In the genomic region with DNA sequence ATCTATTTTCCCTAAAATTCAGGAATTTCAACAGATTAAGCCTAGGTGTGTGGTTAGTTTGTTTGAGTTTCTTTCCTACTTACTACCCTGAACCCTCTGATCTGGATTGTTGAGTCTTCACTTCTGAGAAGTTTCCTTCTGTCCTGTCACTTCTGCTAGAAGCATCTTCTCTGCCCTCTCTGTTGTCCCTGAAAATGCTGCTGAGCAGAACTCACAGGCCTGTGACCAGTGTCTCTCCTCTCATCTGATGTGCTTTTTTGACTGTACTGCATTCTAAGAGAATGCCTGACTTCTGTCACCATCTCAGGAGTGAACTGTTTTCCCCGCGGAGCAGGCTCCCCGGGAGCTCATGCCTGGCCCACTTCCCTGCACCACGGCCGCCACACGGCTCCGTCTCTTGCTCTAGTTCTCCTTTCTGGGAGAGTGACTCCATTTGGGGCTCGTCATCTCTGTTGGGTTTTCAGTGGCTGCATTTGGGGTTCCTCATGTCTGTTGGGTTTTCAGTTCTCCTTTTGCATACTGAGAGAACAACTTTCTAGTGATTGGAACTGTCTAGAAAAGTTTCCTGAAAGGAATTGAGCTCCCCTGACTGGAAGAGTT, we compare ENCODE assay signal across 1 cellular context.
TF ChIP-seq lines count a peak whose summit lies in the region.

No MANE protein-coding gene starts in this region.

TF ChIP-seq in GM12878, 131 proteins besides CTCF, POLR2A, EP300 and RAD21 (continued from another document and continues in another):
- TF ChIP-seq, protein P1, sequence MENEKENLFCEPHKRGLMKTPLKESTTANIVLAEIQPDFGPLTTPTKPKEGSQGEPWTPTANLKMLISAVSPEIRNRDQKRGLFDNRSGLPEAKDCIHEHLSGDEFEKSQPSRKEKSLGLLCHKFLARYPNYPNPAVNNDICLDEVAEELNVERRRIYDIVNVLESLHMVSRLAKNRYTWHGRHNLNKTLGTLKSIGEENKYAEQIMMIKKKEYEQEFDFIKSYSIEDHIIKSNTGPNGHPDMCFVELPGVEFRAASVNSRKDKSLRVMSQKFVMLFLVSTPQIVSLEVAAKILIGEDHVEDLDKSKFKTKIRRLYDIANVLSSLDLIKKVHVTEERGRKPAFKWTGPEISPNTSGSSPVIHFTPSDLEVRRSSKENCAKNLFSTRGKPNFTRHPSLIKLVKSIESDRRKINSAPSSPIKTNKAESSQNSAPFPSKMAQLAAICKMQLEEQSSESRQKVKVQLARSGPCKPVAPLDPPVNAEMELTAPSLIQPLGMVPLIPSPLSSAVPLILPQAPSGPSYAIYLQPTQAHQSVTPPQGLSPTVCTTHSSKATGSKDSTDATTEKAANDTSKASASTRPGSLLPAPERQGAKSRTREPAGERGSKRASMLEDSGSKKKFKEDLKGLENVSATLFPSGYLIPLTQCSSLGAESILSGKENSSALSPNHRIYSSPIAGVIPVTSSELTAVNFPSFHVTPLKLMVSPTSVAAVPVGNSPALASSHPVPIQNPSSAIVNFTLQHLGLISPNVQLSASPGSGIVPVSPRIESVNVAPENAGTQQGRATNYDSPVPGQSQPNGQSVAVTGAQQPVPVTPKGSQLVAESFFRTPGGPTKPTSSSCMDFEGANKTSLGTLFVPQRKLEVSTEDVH (IDR thresholded peaks at IDR 0.05; ENCODE audit: low read depth, partially characterized antibody) = no peak
- TF ChIP-seq, protein P2, sequence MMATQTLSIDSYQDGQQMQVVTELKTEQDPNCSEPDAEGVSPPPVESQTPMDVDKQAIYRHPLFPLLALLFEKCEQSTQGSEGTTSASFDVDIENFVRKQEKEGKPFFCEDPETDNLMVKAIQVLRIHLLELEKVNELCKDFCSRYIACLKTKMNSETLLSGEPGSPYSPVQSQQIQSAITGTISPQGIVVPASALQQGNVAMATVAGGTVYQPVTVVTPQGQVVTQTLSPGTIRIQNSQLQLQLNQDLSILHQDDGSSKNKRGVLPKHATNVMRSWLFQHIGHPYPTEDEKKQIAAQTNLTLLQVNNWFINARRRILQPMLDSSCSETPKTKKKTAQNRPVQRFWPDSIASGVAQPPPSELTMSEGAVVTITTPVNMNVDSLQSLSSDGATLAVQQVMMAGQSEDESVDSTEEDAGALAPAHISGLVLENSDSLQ (IDR thresholded peaks at IDR 0.05) = no peak
- TF ChIP-seq, protein P3, sequence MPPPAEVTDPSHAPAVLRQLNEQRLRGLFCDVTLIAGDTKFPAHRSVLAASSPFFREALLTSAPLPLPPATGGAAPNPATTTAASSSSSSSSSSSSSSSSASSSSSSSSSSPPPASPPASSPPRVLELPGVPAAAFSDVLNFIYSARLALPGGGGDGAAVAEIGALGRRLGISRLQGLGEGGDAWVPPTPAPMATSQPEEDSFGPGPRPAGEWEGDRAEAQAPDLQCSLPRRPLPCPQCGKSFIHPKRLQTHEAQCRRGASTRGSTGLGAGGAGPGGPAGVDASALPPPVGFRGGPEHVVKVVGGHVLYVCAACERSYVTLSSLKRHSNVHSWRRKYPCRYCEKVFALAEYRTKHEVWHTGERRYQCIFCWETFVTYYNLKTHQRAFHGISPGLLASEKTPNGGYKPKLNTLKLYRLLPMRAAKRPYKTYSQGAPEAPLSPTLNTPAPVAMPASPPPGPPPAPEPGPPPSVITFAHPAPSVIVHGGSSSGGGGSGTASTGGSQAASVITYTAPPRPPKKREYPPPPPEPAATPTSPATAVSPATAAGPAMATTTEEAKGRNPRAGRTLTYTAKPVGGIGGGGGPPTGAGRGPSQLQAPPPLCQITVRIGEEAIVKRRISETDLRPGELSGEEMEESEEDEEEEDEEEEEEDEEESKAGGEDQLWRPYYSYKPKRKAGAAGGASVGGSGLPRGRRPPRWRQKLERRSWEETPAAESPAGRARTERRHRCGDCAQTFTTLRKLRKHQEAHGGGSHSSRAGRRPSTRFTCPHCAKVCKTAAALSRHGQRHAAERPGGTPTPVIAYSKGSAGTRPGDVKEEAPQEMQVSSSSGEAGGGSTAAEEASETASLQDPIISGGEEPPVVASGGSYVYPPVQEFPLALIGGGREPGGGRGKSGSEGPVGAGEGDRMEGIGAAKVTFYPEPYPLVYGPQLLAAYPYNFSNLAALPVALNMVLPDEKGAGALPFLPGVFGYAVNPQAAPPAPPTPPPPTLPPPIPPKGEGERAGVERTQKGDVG (CRISPR knock-in tag; IDR thresholded peaks at IDR 0.05) = no peak
- TF ChIP-seq, protein P4, sequence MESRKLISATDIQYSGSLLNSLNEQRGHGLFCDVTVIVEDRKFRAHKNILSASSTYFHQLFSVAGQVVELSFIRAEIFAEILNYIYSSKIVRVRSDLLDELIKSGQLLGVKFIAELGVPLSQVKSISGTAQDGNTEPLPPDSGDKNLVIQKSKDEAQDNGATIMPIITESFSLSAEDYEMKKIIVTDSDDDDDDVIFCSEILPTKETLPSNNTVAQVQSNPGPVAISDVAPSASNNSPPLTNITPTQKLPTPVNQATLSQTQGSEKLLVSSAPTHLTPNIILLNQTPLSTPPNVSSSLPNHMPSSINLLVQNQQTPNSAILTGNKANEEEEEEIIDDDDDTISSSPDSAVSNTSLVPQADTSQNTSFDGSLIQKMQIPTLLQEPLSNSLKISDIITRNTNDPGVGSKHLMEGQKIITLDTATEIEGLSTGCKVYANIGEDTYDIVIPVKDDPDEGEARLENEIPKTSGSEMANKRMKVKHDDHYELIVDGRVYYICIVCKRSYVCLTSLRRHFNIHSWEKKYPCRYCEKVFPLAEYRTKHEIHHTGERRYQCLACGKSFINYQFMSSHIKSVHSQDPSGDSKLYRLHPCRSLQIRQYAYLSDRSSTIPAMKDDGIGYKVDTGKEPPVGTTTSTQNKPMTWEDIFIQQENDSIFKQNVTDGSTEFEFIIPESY (IDR thresholded peaks at IDR 0.05) = no peak
- TF ChIP-seq, protein P5, sequence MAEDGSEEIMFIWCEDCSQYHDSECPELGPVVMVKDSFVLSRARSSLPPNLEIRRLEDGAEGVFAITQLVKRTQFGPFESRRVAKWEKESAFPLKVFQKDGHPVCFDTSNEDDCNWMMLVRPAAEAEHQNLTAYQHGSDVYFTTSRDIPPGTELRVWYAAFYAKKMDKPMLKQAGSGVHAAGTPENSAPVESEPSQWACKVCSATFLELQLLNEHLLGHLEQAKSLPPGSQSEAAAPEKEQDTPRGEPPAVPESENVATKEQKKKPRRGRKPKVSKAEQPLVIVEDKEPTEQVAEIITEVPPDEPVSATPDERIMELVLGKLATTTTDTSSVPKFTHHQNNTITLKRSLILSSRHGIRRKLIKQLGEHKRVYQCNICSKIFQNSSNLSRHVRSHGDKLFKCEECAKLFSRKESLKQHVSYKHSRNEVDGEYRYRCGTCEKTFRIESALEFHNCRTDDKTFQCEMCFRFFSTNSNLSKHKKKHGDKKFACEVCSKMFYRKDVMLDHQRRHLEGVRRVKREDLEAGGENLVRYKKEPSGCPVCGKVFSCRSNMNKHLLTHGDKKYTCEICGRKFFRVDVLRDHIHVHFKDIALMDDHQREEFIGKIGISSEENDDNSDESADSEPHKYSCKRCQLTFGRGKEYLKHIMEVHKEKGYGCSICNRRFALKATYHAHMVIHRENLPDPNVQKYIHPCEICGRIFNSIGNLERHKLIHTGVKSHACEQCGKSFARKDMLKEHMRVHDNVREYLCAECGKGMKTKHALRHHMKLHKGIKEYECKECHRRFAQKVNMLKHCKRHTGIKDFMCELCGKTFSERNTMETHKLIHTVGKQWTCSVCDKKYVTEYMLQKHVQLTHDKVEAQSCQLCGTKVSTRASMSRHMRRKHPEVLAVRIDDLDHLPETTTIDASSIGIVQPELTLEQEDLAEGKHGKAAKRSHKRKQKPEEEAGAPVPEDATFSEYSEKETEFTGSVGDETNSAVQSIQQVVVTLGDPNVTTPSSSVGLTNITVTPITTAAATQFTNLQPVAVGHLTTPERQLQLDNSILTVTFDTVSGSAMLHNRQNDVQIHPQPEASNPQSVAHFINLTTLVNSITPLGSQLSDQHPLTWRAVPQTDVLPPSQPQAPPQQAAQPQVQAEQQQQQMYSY (CRISPR knock-in tag; IDR thresholded peaks at IDR 0.05) = no peak
- no peak for TF ChIP-seq SMAD5 (IDR thresholded peaks at IDR 0.05; ENCODE audit: low read depth)
- no peak for TF ChIP-seq TARDBP (IDR thresholded peaks at IDR 0.05; ENCODE audit: borderline replicate concordance)
- no peak for TF ChIP-seq NRF1 (conservative IDR thresholded peaks at IDR 0.05; ENCODE audit: low read depth, low read length)
- no peak for TF ChIP-seq RAD51 (IDR thresholded peaks at IDR 0.05)
- TF ChIP-seq TCF3 (IDR thresholded peaks at IDR 0.05; ENCODE audit: borderline replicate concordance, insufficient read depth, low read depth, low read length) = no peak
- TF ChIP-seq MEF2B (IDR thresholded peaks at IDR 0.05; ENCODE audit: partially characterized antibody, poor library complexity, severe bottlenecking) = peak; percentile 54
- TF ChIP-seq MTA2 (IDR thresholded peaks at IDR 0.05; ENCODE audit: low read depth) = peak; percentile 38; the same call in 1 of the 2 replicates
- no peak for TF ChIP-seq MXI1 (IDR thresholded peaks at IDR 0.05; ENCODE audit: low read depth, low read length)
- TF ChIP-seq, protein P6, sequence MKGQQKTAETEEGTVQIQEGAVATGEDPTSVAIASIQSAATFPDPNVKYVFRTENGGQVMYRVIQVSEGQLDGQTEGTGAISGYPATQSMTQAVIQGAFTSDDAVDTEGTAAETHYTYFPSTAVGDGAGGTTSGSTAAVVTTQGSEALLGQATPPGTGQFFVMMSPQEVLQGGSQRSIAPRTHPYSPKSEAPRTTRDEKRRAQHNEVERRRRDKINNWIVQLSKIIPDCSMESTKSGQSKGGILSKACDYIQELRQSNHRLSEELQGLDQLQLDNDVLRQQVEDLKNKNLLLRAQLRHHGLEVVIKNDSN (IDR thresholded peaks at IDR 0.05; ENCODE audit: borderline replicate concordance, extremely low read length, insufficient read depth, low read depth, low read length) = no peak
- no peak; the same call in 1 of the 2 replicates for TF ChIP-seq PML (IDR thresholded peaks at IDR 0.05; ENCODE audit: low read length)
- no peak for TF ChIP-seq HDGF (IDR thresholded peaks at IDR 0.05)
- TF ChIP-seq GATAD2B (conservative IDR thresholded peaks at IDR 0.05; ENCODE audit: low read depth) = no peak
- TF ChIP-seq PAX8 (IDR thresholded peaks at IDR 0.05) = no peak
- TF ChIP-seq CBFB (IDR thresholded peaks at IDR 0.05; ENCODE audit: low read depth) = peak; percentile 42; the same call in 1 of the 2 replicates
- TF ChIP-seq SIX5 (IDR thresholded peaks at IDR 0.05; ENCODE audit: low read depth, low read length, severe bottlenecking) = no peak
- no peak for TF ChIP-seq NR2F1 (conservative IDR thresholded peaks at IDR 0.05)
- no peak for TF ChIP-seq SIN3A (IDR thresholded peaks at IDR 0.05; ENCODE audit: low read depth, low read length)
- no peak for TF ChIP-seq ZNF384 (IDR thresholded peaks at IDR 0.05; ENCODE audit: borderline replicate concordance, low read depth, low read length)
- no peak for TF ChIP-seq SREBF2 (IDR thresholded peaks at IDR 0.05; ENCODE audit: low read length)
- peak; percentile 18 to 26; a peak in 1 of 4 replicates for TF ChIP-seq BHLHE40 (IDR thresholded peaks at IDR 0.05; ENCODE audit: borderline replicate concordance in 1 of 2, low read depth in 2 of 2, low read length in 1 of 2)
- TF ChIP-seq CHD1 (IDR thresholded peaks at IDR 0.05; ENCODE audit: low read depth, low read length) = no peak
- no peak for TF ChIP-seq YBX1 (IDR thresholded peaks at IDR 0.05)
- peak; percentile 97 for TF ChIP-seq EED (IDR thresholded peaks at IDR 0.05; ENCODE audit: low read depth)
- TF ChIP-seq ZNF217 (IDR thresholded peaks at IDR 0.05) = no peak
- TF ChIP-seq FOXM1 (IDR thresholded peaks at IDR 0.05; ENCODE audit: low read depth, low read length) = 0 out of 2 replicates have a peak, but pooled peaks have one; percentile 33
- no peak for TF ChIP-seq ZNF207 (IDR thresholded peaks at IDR 0.05; ENCODE audit: borderline replicate concordance)
- TF ChIP-seq ZZZ3 (IDR thresholded peaks at IDR 0.05; ENCODE audit: control insufficient read depth, insufficient read length, low read depth) = no peak
- no peak for TF ChIP-seq SP1 (IDR thresholded peaks at IDR 0.05; ENCODE audit: low read depth, low read length)
- TF ChIP-seq MEF2A (IDR thresholded peaks at IDR 0.05; ENCODE audit: insufficient read depth, low read depth, low read length) = 0 out of 2 replicates have a peak, but pooled peaks have one; percentile 12
- TF ChIP-seq, protein P7, sequence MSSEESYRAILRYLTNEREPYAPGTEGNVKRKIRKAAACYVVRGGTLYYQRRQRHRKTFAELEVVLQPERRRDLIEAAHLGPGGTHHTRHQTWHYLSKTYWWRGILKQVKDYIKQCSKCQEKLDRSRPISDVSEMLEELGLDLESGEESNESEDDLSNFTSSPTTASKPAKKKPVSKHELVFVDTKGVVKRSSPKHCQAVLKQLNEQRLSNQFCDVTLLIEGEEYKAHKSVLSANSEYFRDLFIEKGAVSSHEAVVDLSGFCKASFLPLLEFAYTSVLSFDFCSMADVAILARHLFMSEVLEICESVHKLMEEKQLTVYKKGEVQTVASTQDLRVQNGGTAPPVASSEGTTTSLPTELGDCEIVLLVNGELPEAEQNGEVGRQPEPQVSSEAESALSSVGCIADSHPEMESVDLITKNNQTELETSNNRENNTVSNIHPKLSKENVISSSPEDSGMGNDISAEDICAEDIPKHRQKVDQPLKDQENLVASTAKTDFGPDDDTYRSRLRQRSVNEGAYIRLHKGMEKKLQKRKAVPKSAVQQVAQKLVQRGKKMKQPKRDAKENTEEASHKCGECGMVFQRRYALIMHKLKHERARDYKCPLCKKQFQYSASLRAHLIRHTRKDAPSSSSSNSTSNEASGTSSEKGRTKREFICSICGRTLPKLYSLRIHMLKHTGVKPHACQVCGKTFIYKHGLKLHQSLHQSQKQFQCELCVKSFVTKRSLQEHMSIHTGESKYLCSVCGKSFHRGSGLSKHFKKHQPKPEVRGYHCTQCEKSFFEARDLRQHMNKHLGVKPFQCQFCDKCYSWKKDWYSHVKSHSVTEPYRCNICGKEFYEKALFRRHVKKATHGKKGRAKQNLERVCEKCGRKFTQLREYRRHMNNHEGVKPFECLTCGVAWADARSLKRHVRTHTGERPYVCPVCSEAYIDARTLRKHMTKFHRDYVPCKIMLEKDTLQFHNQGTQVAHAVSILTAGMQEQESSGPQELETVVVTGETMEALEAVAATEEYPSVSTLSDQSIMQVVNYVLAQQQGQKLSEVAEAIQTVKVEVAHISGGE (CRISPR knock-in tag; IDR thresholded peaks at IDR 0.05) = no peak
- no peak for TF ChIP-seq MTA3 (IDR thresholded peaks at IDR 0.05; ENCODE audit: borderline replicate concordance, low read length)
- no peak for TF ChIP-seq ZSCAN29 (IDR thresholded peaks at IDR 0.05)
- peak; percentile 70 for TF ChIP-seq ATF7 (IDR thresholded peaks at IDR 0.05; ENCODE audit: low read depth)
- TF ChIP-seq IRF4 (IDR thresholded peaks at IDR 0.05; ENCODE audit: low read depth, low read length) = 0 out of 2 replicates have a peak, but pooled peaks have one; percentile 44
- 0 out of 4 replicates have a peak, but pooled peaks of 1 of the 2 experiments have one; percentile 53 for TF ChIP-seq SRF (IDR thresholded peaks at IDR 0.05; ENCODE audit: low read depth in 2 of 2, low read length in 2 of 2)
- TF ChIP-seq BRCA1 (IDR thresholded peaks at IDR 0.05; ENCODE audit: low read depth, low read length) = no peak
- TF ChIP-seq MYC (IDR thresholded peaks at IDR 0.05; ENCODE audit: insufficient read depth, insufficient read length, insufficient replicate concordance, low read length, severe bottlenecking) = no peak
- no peak for TF ChIP-seq ZNF274 (IDR thresholded peaks at IDR 0.05; ENCODE audit: insufficient read depth, insufficient read length)
- TF ChIP-seq EZH2 (IDR thresholded peaks at IDR 0.05; ENCODE audit: borderline replicate concordance, control insufficient read depth, low read depth, low read length) = no peak
- TF ChIP-seq SMARCA5 (IDR thresholded peaks at IDR 0.05) = no peak
- no peak for TF ChIP-seq RBBP5 (conservative IDR thresholded peaks at IDR 0.05)
